Comparison of ENCODE assay signal across 8 cellular contexts in the genomic region with DNA sequence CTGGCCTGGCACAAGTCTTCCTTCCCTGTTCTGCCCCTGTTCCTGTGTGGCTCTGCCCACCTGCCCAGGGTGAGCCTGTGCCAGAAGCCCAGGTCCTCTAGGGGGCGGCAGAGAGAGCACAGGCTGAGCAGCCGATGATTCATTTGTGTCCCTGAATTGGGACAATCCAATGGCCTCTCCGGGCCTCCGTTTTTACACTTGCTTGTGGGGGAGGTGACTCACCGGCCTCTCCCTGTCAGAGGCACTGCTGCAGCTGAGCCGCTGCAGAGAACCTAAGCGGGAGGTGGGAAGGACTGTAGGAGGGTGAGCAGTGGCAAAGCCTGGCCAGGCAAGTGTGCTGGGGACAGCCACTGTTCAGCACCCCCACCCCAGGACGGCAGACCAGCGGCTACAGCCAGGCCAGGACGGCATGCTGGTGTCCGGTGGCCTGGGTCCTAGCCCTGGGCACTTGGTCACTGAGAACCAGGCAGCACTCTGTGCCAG.
A peak's percentile ranks its signal among the peaks of the same experiment; 100 is the strongest.
DNase-seq lines count a peak whose midpoint lies in the region; ATAC-seq and TF ChIP-seq lines count a peak whose summit lies in the region.

No MANE protein-coding gene starts in this region.

- peaks cover 8% of the 10 kb centered on the region for H3K27me3 Mint-ChIP-seq in activated CD4-positive, alpha-beta T cell treated with anti-CD3 and anti-CD28 coated beads for 36 hours

- POLR2A ChIA-PET in activated CD4-positive, alpha-beta T cell treated with anti-CD3 and anti-CD28 coated beads for 36 hours (lab: Charles Lee): no interaction called here

- peak overlapping the region in 58 of 59 donors; percentile 4 to 65 (median 46) for H3K4me3 ChIP-seq in dorsolateral prefrontal cortex
- H3K4me3 ChIP-seq in lower lobe of right lung: no peak overlapping the region

- CTCF ChIA-PET in activated CD4-positive, alpha-beta T cell treated with anti-CD3 and anti-CD28 coated beads for 36 hours (lab: Charles Lee): interaction anchor here (0.6 to 0.7 kb wide), 2 partner anchors 93 to 162 kb away, joined by 3 read pairs; no protein-coding TSS in a partner anchor

- H3K27me3 ChIP-seq in dorsolateral prefrontal cortex (peaks cover 0 to 14% (median 0%) of the 10 kb centered on the region in 45 donors), lower lobe of right lung (ENCODE audit: low read depth) (peaks cover 6% of the 10 kb centered on the region)

- no peaks in the 10 kb centered on the region for H3K36me3 ChIP-seq in lower lobe of right lung

- DNase-seq in AML-193 (lab: John Stamatoyannopoulos, UW): peak; percentile 61 to 79
- DNase-seq in GM19238 (ENCODE audit: insufficient read length, low spot score): peak; percentile 78
- DNase-seq in NCI-H446 (lab: John Stamatoyannopoulos, UW): peak; percentile 38 to 89
- DNase-seq in activated CD4-positive, alpha-beta T cell treated with anti-CD3 and anti-CD28 coated beads for 36 hours: peak; percentile 92
- DNase-seq in dorsolateral prefrontal cortex: peak; percentile 51 to 91 (median 81)
- peak; percentile 80 for DNase-seq in lower lobe of right lung
- DNase-seq in stimulated activated CD8-positive, alpha-beta memory T cell treated with anti-CD3 and anti-CD28 coated beads, Interleukin-12 subunit alpha, Interleukin-12 subunit beta, amount 100 ng/mL, for 4 hours (ENCODE audit: low read depth): peak; percentile 15

- no peak overlapping the region for H3K4me3 Mint-ChIP-seq in activated CD4-positive, alpha-beta T cell treated with anti-CD3 and anti-CD28 coated beads for 36 hours

- peak; percentile 69 for ATAC-seq in HG03354 (IDR thresholded peaks at IDR 0.05; ENCODE audit: poor library complexity, severe bottlenecking, unreplicated experiment)
- ATAC-seq in activated CD4-positive, alpha-beta T cell treated with anti-CD3 and anti-CD28 coated beads for 36 hours: peak; percentile 99
- peak; percentile 89 to 91 for ATAC-seq in lower lobe of right lung

- no peak overlapping the region for H3K27ac Mint-ChIP-seq in activated CD4-positive, alpha-beta T cell treated with anti-CD3 and anti-CD28 coated beads for 36 hours

- peaks cover 9% of the 10 kb centered on the region for H3K4me1 ChIP-seq in lower lobe of right lung

- no peaks in the 10 kb centered on the region for H3K9me3 ChIP-seq in lower lobe of right lung

- no peaks in the 10 kb centered on the region for H3K36me3 Mint-ChIP-seq in activated CD4-positive, alpha-beta T cell treated with anti-CD3 and anti-CD28 coated beads for 36 hours (ENCODE audit: low read depth)

- intact Hi-C loops in activated CD4-positive, alpha-beta T cell treated with anti-CD3 and anti-CD28 coated beads for 36 hours (cut with DNase I, micrococcal nuclease): loop anchor here (2.0 kb wide), 2 partner anchors 238 to 630 kb away; no protein-coding TSS in a partner anchor
- intact Hi-C loops in dorsolateral prefrontal cortex (cut with DNase I): no loop called here
- intact Hi-C loops in lower lobe of right lung (cut with DNase I): no loop called here

- TF ChIP-seq CTCF in dorsolateral prefrontal cortex (IDR thresholded peaks at IDR 0.05 in 54 of 56, conservative IDR thresholded peaks at IDR 0.05 in 2 of 56; ENCODE audit: low read depth in 1 of 56, partially characterized antibody in 56 of 56) (peak; percentile 37 to 85 (median 72)), lower lobe of right lung (IDR thresholded peaks at IDR 0.05) (peak; percentile 67)

- H3K9me3 Mint-ChIP-seq in activated CD4-positive, alpha-beta T cell treated with anti-CD3 and anti-CD28 coated beads for 36 hours (ENCODE audit: low read depth): no peaks in the 10 kb centered on the region

- H3K4me1 Mint-ChIP-seq in activated CD4-positive, alpha-beta T cell treated with anti-CD3 and anti-CD28 coated beads for 36 hours: peaks cover 3% of the 10 kb centered on the region

- H3K27ac ChIP-seq in dorsolateral prefrontal cortex (peak overlapping the region in 22 of 59 donors; percentile 8 to 78 (median 55)), lower lobe of right lung (no peak overlapping the region)

Comparison
In these comparisons a context has a peak if more than half of its experiments do, and no peak if none do; other contexts are left out.
1. DNase-seq: peak in every context shown above with its lines; median percentile 92 in activated CD4-positive, alpha-beta T cell treated with anti-CD3 and anti-CD28 coated beads for 36 hours; 81 in dorsolateral prefrontal cortex; 80 in lower lobe of right lung; 78 in GM19238; 70 in AML-193; 64 in NCI-H446; 15 in stimulated activated CD8-positive, alpha-beta memory T cell treated with anti-CD3 and anti-CD28 coated beads, Interleukin-12 subunit alpha, Interleukin-12 subunit beta, amount 100 ng/mL, for 4 hours.
2. intact Hi-C loops: an anchor here in activated CD4-positive, alpha-beta T cell treated with anti-CD3 and anti-CD28 coated beads for 36 hours (2.0 kb wide); none called in dorsolateral prefrontal cortex and lower lobe of right lung.